ENCODE assay signal across 20 cellular contexts in the genomic region with DNA sequence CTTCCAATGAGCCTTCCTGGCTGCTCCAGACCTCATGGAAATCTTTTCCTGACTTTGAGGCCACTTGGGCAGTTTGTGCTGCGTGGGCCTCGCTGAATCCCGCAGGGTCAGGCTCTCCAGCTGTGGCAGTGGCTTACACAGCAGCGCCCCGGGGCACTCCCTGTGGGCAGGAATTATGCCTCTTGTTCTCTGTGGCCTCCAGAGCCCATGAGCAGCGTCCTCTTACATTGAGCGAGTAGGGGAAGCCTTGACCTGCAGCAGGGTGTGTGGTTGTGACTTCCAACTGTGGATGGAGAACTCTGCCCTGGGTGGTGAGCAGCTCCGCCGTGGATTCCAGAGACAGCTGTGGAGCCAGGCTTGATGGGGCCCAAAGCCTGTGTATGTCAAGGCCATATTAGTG.
A peak's percentile ranks its signal among the peaks of the same experiment; 100 is the strongest.
DNase-seq lines count a peak whose midpoint lies in the region; ATAC-seq and TF ChIP-seq lines count a peak whose summit lies in the region.
"Had no signal": no experiment of that assay in that cellular context is flagged by ENCODE, and none has a peak within 500 bp of the region (broad histone marks: within the 10 kb centered on the region; RNA-seq: fewer than 3 reads in every experiment).

No MANE protein-coding gene starts in this region.

- 96% methylated on average over 9 of the region's 9 CpGs for WGBS in mesenchymal stem cell
- 87% methylated on average over 4 of the region's 9 CpGs for WGBS in suprapubic skin

- H3K18ac ChIP-seq in mesenchymal stem cell (ENCODE audit: low read depth in 1 of 2, low read length in 2 of 2) = peak overlapping the region; percentile 78 to 92

- H3K9ac ChIP-seq in mesenchymal stem cell (ENCODE audit: low read length) = no peak overlapping the region
- H3K9ac ChIP-seq: BLaER1 had no signal

- H3K9me3 ChIP-seq in SJCRH30 (replicated peaks) = no peaks in the 10 kb centered on the region
- no peaks in the 10 kb centered on the region for H3K9me3 ChIP-seq in mesenchymal stem cell (ENCODE audit: control insufficient read depth, low read length)
- H3K9me3 ChIP-seq in suprapubic skin = no peaks in the 10 kb centered on the region
- H3K9me3 ChIP-seq: BLaER1, HAP-1 had no signal

- H3K36me3 Mint-ChIP-seq in HFFc6 (ENCODE audit: low read depth) (peaks cover 23% of the 10 kb centered on the region), osteocyte (ENCODE audit: unreplicated experiment) (no peaks in the 10 kb centered on the region)
- no peaks in the 10 kb centered on the region for H3K36me3 Mint-ChIP-seq in activated CD8-positive, alpha-beta T cell treated with anti-CD3 and anti-CD28 coated beads, Interleukin-2, amount 10 ng/mL, durations not matched to agents 7 days and 5 days (ENCODE audit: low read depth)
- H3K36me3 Mint-ChIP-seq: CD4-positive, CD25-positive, alpha-beta regulatory T cell had no signal

- peak overlapping the region in 1 of 2 experiments; percentile 58 for H3K14ac ChIP-seq in mesenchymal stem cell (ENCODE audit: low read length in 2 of 2)

- TF ChIP-seq CTCF in HFFc6 (IDR thresholded peaks at IDR 0.05) = no peak
- no peak for TF ChIP-seq CTCF in osteocyte (IDR thresholded peaks at IDR 0.05)
- no peak for TF ChIP-seq CTCF in suprapubic skin (IDR thresholded peaks at IDR 0.05)
- no peak for TF ChIP-seq CTCF in GM10248 (IDR thresholded peaks at IDR 0.05; ENCODE audit: control extremely low read depth, extremely low read depth, low read depth, missing control alignments)

- peak overlapping the region; percentile 88 for H4K8ac ChIP-seq in mesenchymal stem cell (ENCODE audit: low read length)

- TF ChIP-seq EP300 in suprapubic skin (IDR thresholded peaks at IDR 0.05) = no peak

- peak overlapping the region; percentile 90 for H4K91ac ChIP-seq in mesenchymal stem cell (ENCODE audit: low read length)

- H3K4ac ChIP-seq in mesenchymal stem cell (ENCODE audit: low read depth in 1 of 2, low read length in 2 of 2) = peak overlapping the region; percentile 30 to 57

- peak overlapping the region; percentile 49 to 90 for H2BK12ac ChIP-seq in mesenchymal stem cell (ENCODE audit: low read length in 2 of 2)

- no peak for DNase-seq in HFFc6
- DNase-seq in SJCRH30 = peak in 1 of 2 experiments; percentile 45
- no peak for DNase-seq in mesenchymal stem cell
- DNase-seq in osteocyte (ENCODE audit: extremely low spot score, unreplicated experiment) = no peak
- no peak for DNase-seq in suprapubic skin (ENCODE audit: low spot score in 2 of 2)
- DNase-seq in activated CD8-positive, alpha-beta T cell treated with anti-CD3 and anti-CD28 coated beads, Interleukin-2, amount 10 ng/mL, durations not matched to agents 7 days and 5 days = no peak
- no peak for DNase-seq in GM10248 (ENCODE audit: extremely low spot score)
- DNase-seq in NAMALWA (ENCODE audit: low spot score) = no peak
- DNase-seq: CD4-positive, CD25-positive, alpha-beta regulatory T cell; DMS153; DND-41; KBM-7; MV-4-11; NCI-H1694; NCI-H2029 treated with DMSO at 0.1 percent for 48 hours; NCI-H446 treated with DMSO at 0.1 percent for 48 hours; NCI-H526 treated with DMSO at 0.1 percent for 48 hours had no signal

- no peak overlapping the region for H3K23ac ChIP-seq in mesenchymal stem cell (ENCODE audit: low read length in 2 of 2)

- no peak overlapping the region for H3K4me2 ChIP-seq in mesenchymal stem cell (ENCODE audit: low read length, poor library complexity, severe bottlenecking)
- H3K4me2 ChIP-seq: BLaER1, GM23338 had no signal

- peaks cover 30% of the 10 kb centered on the region for H3K79me1 ChIP-seq in mesenchymal stem cell (replicated peaks; ENCODE audit: low read length, poor library complexity, severe bottlenecking)

- peak overlapping the region; percentile 45 for H2AK5ac ChIP-seq in mesenchymal stem cell (ENCODE audit: low read length, severe bottlenecking)

- H3K27ac Mint-ChIP-seq in HFFc6 (peak overlapping the region; percentile 95; the same call in 1 of the 2 replicates), osteocyte (ENCODE audit: unreplicated experiment) (peak overlapping the region; percentile 89)
- H3K27ac Mint-ChIP-seq in activated CD8-positive, alpha-beta T cell treated with anti-CD3 and anti-CD28 coated beads, Interleukin-2, amount 10 ng/mL, durations not matched to agents 7 days and 5 days = no peak overlapping the region
- H3K27ac Mint-ChIP-seq: CD4-positive, CD25-positive, alpha-beta regulatory T cell; GM23338 had no signal

- H3K4me1 Mint-ChIP-seq in HFFc6 (ENCODE audit: low read depth) (peaks cover 99% of the 10 kb centered on the region), osteocyte (ENCODE audit: unreplicated experiment) (peaks cover 91% of the 10 kb centered on the region)
- no peaks in the 10 kb centered on the region for H3K4me1 Mint-ChIP-seq in activated CD8-positive, alpha-beta T cell treated with anti-CD3 and anti-CD28 coated beads, Interleukin-2, amount 10 ng/mL, durations not matched to agents 7 days and 5 days (ENCODE audit: low read depth)
- H3K4me1 Mint-ChIP-seq: CD4-positive, CD25-positive, alpha-beta regulatory T cell had no signal

- H3K27me3 ChIP-seq in SJCRH30 (no peaks in the 10 kb centered on the region), mesenchymal stem cell (ENCODE audit: control insufficient read depth in 1 of 2, insufficient read depth in 1 of 2, low read length in 2 of 2) (no peaks in the 10 kb centered on the region), suprapubic skin (no peaks in the 10 kb centered on the region)
- H3K27me3 ChIP-seq: BLaER1 had no signal

- CTCF ChIA-PET in activated CD8-positive, alpha-beta T cell treated with anti-CD3 and anti-CD28 coated beads, Interleukin-2, amount 10 ng/mL, durations not matched to agents 7 days and 5 days (lab: Charles Lee) = no interaction called here
- CTCF ChIA-PET in GM10248 (lab: Yijun Ruan, JAX) = no interaction called here

- H3K4me3 ChIP-seq in SJCRH30 (no peak overlapping the region), mesenchymal stem cell (ENCODE audit: insufficient read depth in 1 of 2, low read depth in 1 of 2, low read length in 2 of 2) (no peak overlapping the region), suprapubic skin (no peak overlapping the region)
- H3K4me3 ChIP-seq: BLaER1, GM23338, HAP-1 had no signal

- H2BK120ac ChIP-seq in mesenchymal stem cell (ENCODE audit: low read depth, low read length) = peak overlapping the region; percentile 50

- H2AFZ ChIP-seq in mesenchymal stem cell (ENCODE audit: low read depth, low read length) = no peak overlapping the region
- H2AFZ ChIP-seq: GM23338 had no signal

- POLR2A ChIA-PET in activated CD8-positive, alpha-beta T cell treated with anti-CD3 and anti-CD28 coated beads, Interleukin-2, amount 10 ng/mL, durations not matched to agents 7 days and 5 days (lab: Charles Lee) = no interaction called here
- POLR2A ChIA-PET in GM10248 (lab: Yijun Ruan, JAX) = no interaction called here

- H2BK15ac ChIP-seq in mesenchymal stem cell (ENCODE audit: low read depth, poor library complexity, severe bottlenecking) = peak overlapping the region; percentile 45

- peak overlapping the region; percentile 63 for H3K27ac ChIP-seq in SJCRH30
- H3K27ac ChIP-seq in mesenchymal stem cell (ENCODE audit: low read length, poor library complexity, severe bottlenecking) = no peak overlapping the region
- no peak overlapping the region for H3K27ac ChIP-seq in suprapubic skin
- H3K27ac ChIP-seq: BLaER1 had no signal

- H3K27me3 Mint-ChIP-seq in HFFc6 (ENCODE audit: insufficient read depth) (peaks cover 24% of the 10 kb centered on the region), osteocyte (ENCODE audit: unreplicated experiment) (no peaks in the 10 kb centered on the region)
- H3K27me3 Mint-ChIP-seq in activated CD8-positive, alpha-beta T cell treated with anti-CD3 and anti-CD28 coated beads, Interleukin-2, amount 10 ng/mL, durations not matched to agents 7 days and 5 days (ENCODE audit: low read depth) = no peaks in the 10 kb centered on the region
- H3K27me3 Mint-ChIP-seq: CD4-positive, CD25-positive, alpha-beta regulatory T cell had no signal

- no peak overlapping the region for H2BK5ac ChIP-seq in mesenchymal stem cell (ENCODE audit: low read depth, low read length, poor library complexity, severe bottlenecking)

- no peak for ATAC-seq in activated CD8-positive, alpha-beta T cell treated with anti-CD3 and anti-CD28 coated beads, Interleukin-2, amount 10 ng/mL, durations not matched to agents 7 days and 5 days
- ATAC-seq: GM23338 had no signal

- TF ChIP-seq POLR2A in suprapubic skin (IDR thresholded peaks at IDR 0.05) = no peak

- H3K9me3 Mint-ChIP-seq in HFFc6 (no peaks in the 10 kb centered on the region), osteocyte (ENCODE audit: unreplicated experiment) (no peaks in the 10 kb centered on the region)
- no peaks in the 10 kb centered on the region for H3K9me3 Mint-ChIP-seq in activated CD8-positive, alpha-beta T cell treated with anti-CD3 and anti-CD28 coated beads, Interleukin-2, amount 10 ng/mL, durations not matched to agents 7 days and 5 days (ENCODE audit: insufficient read depth)
- H3K9me3 Mint-ChIP-seq: GM23338 had no signal

- H3K4me3 Mint-ChIP-seq in HFFc6 (no peak overlapping the region), osteocyte (ENCODE audit: unreplicated experiment) (no peak overlapping the region)
- H3K4me3 Mint-ChIP-seq in activated CD8-positive, alpha-beta T cell treated with anti-CD3 and anti-CD28 coated beads, Interleukin-2, amount 10 ng/mL, durations not matched to agents 7 days and 5 days = no peak overlapping the region
- H3K4me3 Mint-ChIP-seq: CD4-positive, CD25-positive, alpha-beta regulatory T cell; GM23338 had no signal

- H3K4me1 ChIP-seq in SJCRH30 (peaks cover 69% of the 10 kb centered on the region), mesenchymal stem cell (ENCODE audit: control insufficient read depth, insufficient read depth, low read depth, low read length) (peaks cover 64% of the 10 kb centered on the region), suprapubic skin (peaks cover 43% of the 10 kb centered on the region)
- H3K4me1 ChIP-seq: BLaER1 had no signal

- H3K36me3 ChIP-seq in SJCRH30 (no peaks in the 10 kb centered on the region; the same call in 1 of the 2 replicates), mesenchymal stem cell (ENCODE audit: control insufficient read depth in 1 of 2, insufficient read depth in 2 of 2, low read depth in 1 of 2, low read length in 2 of 2) (peaks cover 0 to 11% of the 10 kb centered on the region in 2 experiments), suprapubic skin (no peaks in the 10 kb centered on the region)
- H3K36me3 ChIP-seq: BLaER1, HAP-1 had no signal
